ENCODE assay signal across 21 cellular contexts in the genomic region with DNA sequence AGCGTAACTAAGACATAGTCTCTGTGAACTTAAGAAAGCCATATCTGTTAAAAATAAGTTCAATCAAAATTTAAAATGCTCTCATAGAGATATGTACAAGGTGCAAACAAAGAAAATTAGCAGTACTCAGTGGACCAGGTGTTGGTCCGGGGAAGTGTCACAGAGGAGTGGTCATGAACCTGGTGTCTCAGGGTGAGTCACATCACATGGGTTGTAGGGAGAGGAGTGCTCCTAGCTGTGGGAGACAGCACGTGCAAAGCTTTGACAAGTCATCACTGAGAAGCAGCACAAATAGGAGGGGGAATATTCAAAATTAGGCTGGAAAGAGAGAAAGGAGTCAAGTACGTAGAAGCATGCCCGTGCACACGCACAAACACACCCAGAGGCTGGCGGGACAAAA.
"Had no signal": no experiment of that assay in that cellular context is flagged by ENCODE, and none has a peak within 500 bp of the region (broad histone marks: within the 10 kb centered on the region; RNA-seq: fewer than 3 reads in every experiment).

No MANE protein-coding gene starts in this region.

- H3K9me3 ChIP-seq: adrenal gland, ascending aorta, neutrophil, sigmoid colon, upper lobe of left lung had no signal

- H3K27me3 ChIP-seq: adrenal gland, ascending aorta, sigmoid colon, upper lobe of left lung had no signal

- H3K4me1 ChIP-seq: adrenal gland, ascending aorta, upper lobe of left lung had no signal

- DNase-seq: activated CD4-positive, alpha-beta memory T cell treated with anti-CD3 and anti-CD28 coated beads for 36 hours; activated CD4-positive, alpha-beta T cell treated with anti-CD3 and anti-CD28 coated beads, Interleukin-2, amount 10 ng/mL, durations not matched to agents 24 days and 14 days; activated CD8-positive, alpha-beta memory T cell treated with anti-CD3 and anti-CD28 coated beads, Interleukin-2, amount 50 U/mL, for 4 hours; activated effector memory CD4-positive, alpha-beta T cell treated with anti-CD3 and anti-CD28 coated beads, Interleukin-2, amount 50 U/mL, for 16 hours; activated naive CD4-positive, alpha-beta T cell treated with anti-CD3 and anti-CD28 coated beads for 36 hours; activated naive CD8-positive, alpha-beta T cell treated with anti-CD3 and anti-CD28 coated beads for 36 hours; activated T-cell treated with anti-CD3 and anti-CD28 coated beads, Interleukin-2, amount 50 U/mL, for 1 hour; adrenal gland; cortex of kidney; effector memory CD8-positive, alpha-beta T cell; foreskin melanocyte; left cardiac atrium; left ventricle myocardium superior; sigmoid colon; small intestine; stimulated activated CD4-positive, alpha-beta T cell treated with anti-CD3 and anti-CD28 coated beads, Interleukin-4, amount 100 ng/mL, for 24 hours; T-helper 9 cell; upper lobe of left lung had no signal

- H3K27ac ChIP-seq: adrenal gland, ascending aorta, neutrophil, sigmoid colon, upper lobe of left lung, WERI-Rb-1 had no signal

- H3K4me3 ChIP-seq: adrenal gland, ascending aorta, sigmoid colon, upper lobe of left lung had no signal

- H3K36me3 ChIP-seq: adrenal gland, ascending aorta, neutrophil, sigmoid colon, upper lobe of left lung, WERI-Rb-1 had no signal
